Comparison of ENCODE assay signal across 9 cellular contexts in genomic region chr12:65171870-65172269, GRCh38. TPM values are rescaled to one million over a fixed set of nuclear protein-coding genes. Genes with fewer than 3 reads are reported as not detected.
A peak's percentile ranks its signal among the peaks of the same experiment; 100 is the strongest.
DNase-seq lines count a peak whose midpoint lies in the region; ATAC-seq, FAIRE-seq and TF ChIP-seq lines count a peak whose summit lies in the region.
"Had no signal": no experiment of that assay in that cellular context is flagged by ENCODE, and none has a peak within 500 bp of the region (broad histone marks: within the 10 kb centered on the region; RNA-seq: fewer than 3 reads in every experiment).

No MANE protein-coding gene starts in this region.

- H3K36me3 ChIP-seq in hepatocyte (replicated peaks; ENCODE audit: insufficient read depth, low read depth) (no peaks in the 10 kb centered on the region), thoracic aorta (no peaks in the 10 kb centered on the region)

- no peak overlapping the region for H2AFZ ChIP-seq in hepatocyte

- H3K9me2 ChIP-seq in hepatocyte (replicated peaks; ENCODE audit: insufficient read depth) = no peaks in the 10 kb centered on the region

- H3K27me3 ChIP-seq in hepatocyte (no peaks in the 10 kb centered on the region), thoracic aorta (replicated peaks; ENCODE audit: insufficient read depth) (no peaks in the 10 kb centered on the region)

- TF ChIP-seq CTCF in VCaP (conservative IDR thresholded peaks at IDR 0.05) = no peak
- no peak for TF ChIP-seq CTCF in hepatocyte (IDR thresholded peaks at IDR 0.05; ENCODE audit: poor library complexity)
- no peak for TF ChIP-seq CTCF in thoracic aorta (IDR thresholded peaks at IDR 0.05)

- H3K4me3 ChIP-seq in hepatocyte (peak overlapping the region; percentile 90), thoracic aorta (peak overlapping the region; percentile 83)

- no peak for TF ChIP-seq POLR2A in H54 (IDR thresholded peaks at IDR 0.05; ENCODE audit: low read depth, low read length)

- H3K36me3 Mint-ChIP-seq in activated T-cell treated with anti-CD3 and anti-CD28 coated beads, Interleukin-2, amount 50 U/mL, for 24 hours (ENCODE audit: low read depth) = peaks cover 41% of the 10 kb centered on the region

- H3K4me1 ChIP-seq in hepatocyte (ENCODE audit: insufficient read depth) (peaks cover 22% of the 10 kb centered on the region), thoracic aorta (ENCODE audit: control insufficient read depth in 1 of 2, low read depth in 2 of 2) (peaks cover 40 to 61% of the 10 kb centered on the region in 2 donors)

- H3K4me2 ChIP-seq in hepatocyte = peak overlapping the region; percentile 83

- H3K27ac Mint-ChIP-seq in activated T-cell treated with anti-CD3 and anti-CD28 coated beads, Interleukin-2, amount 50 U/mL, for 24 hours = peak overlapping the region; percentile 59

- ATAC-seq in thoracic aorta (ENCODE audit: insufficient number of reproducible peaks, low FRiP score, low read depth) (no peak), HG03175 (IDR thresholded peaks at IDR 0.05; ENCODE audit: unreplicated experiment) (no peak), HG03097 (IDR thresholded peaks at IDR 0.05; ENCODE audit: low FRiP score, unreplicated experiment) (no peak)

- 38% methylated on average over 3 of the region's 3 CpGs for WGBS in hepatocyte (ENCODE audit: low lambda C conversion rate, missing lambda C conversion rate)

- DNase-seq in activated T-cell treated with anti-CD3 and anti-CD28 coated beads, Interleukin-2, amount 50 U/mL, for 24 hours = no peak
- no peak for DNase-seq in activated T-cell treated with anti-CD3 and anti-CD28 coated beads, Interleukin-2, amount 50 U/mL, for 1 hour
- DNase-seq in hepatocyte (ENCODE audit: low spot score) = peak; percentile 7
- no peak for DNase-seq in thoracic aorta (ENCODE audit: low spot score)
- DNase-seq in H54 (ENCODE audit: insufficient read length, low spot score) = no peak

- H3K79me2 ChIP-seq in hepatocyte = peaks cover 80% of the 10 kb centered on the region

- FAIRE-seq in H54 (lab: Jason Lieb, UNC) = no peak
- FAIRE-seq: islet of Langerhans had no signal

- H3K4me1 Mint-ChIP-seq in activated T-cell treated with anti-CD3 and anti-CD28 coated beads, Interleukin-2, amount 50 U/mL, for 24 hours (ENCODE audit: low read depth) = peaks cover 34% of the 10 kb centered on the region

- no peaks in the 10 kb centered on the region for H3K27me3 Mint-ChIP-seq in activated T-cell treated with anti-CD3 and anti-CD28 coated beads, Interleukin-2, amount 50 U/mL, for 24 hours

- no peaks in the 10 kb centered on the region for H3K9me3 Mint-ChIP-seq in activated T-cell treated with anti-CD3 and anti-CD28 coated beads, Interleukin-2, amount 50 U/mL, for 24 hours

- H4K20me1 ChIP-seq in hepatocyte (ENCODE audit: insufficient read depth, poor library complexity, severe bottlenecking) = peaks cover 62% of the 10 kb centered on the region

- H3K27ac ChIP-seq in VCaP (peak overlapping the region; percentile 94; the same call in 1 of the 2 replicates), hepatocyte (no peak overlapping the region), thoracic aorta (no peak overlapping the region)

- H3K4me3 Mint-ChIP-seq in activated T-cell treated with anti-CD3 and anti-CD28 coated beads, Interleukin-2, amount 50 U/mL, for 24 hours = peak overlapping the region; percentile 97

- H3K9me3 ChIP-seq in hepatocyte (ENCODE audit: low read depth) (no peaks in the 10 kb centered on the region), thoracic aorta (no peaks in the 10 kb centered on the region)

RNA-seq across cellular contexts. Expression of gene LEMD3, which starts 2.5 kb away (rescaled TPM):
- total RNA-seq in hepatocyte = 34.8 and 51.1 TPM in 2 replicates
- 15.5 and 17.7 TPM in 2 replicates for polyA plus RNA-seq in hepatocyte
- total RNA-seq in thoracic aorta = 10 to 100 TPM; 21.8 to 61.4 TPM

RNA-seq across cellular contexts. Expression of gene WIF1, which starts 50.8 kb away (rescaled TPM):
- 4.3 and 5.5 TPM in 2 replicates for total RNA-seq in hepatocyte
- polyA plus RNA-seq in hepatocyte = 2.2 and 4.7 TPM in 2 replicates
- not detected for total RNA-seq in thoracic aorta
